ENCODE assay signal across 9 cellular contexts in the genomic region with DNA sequence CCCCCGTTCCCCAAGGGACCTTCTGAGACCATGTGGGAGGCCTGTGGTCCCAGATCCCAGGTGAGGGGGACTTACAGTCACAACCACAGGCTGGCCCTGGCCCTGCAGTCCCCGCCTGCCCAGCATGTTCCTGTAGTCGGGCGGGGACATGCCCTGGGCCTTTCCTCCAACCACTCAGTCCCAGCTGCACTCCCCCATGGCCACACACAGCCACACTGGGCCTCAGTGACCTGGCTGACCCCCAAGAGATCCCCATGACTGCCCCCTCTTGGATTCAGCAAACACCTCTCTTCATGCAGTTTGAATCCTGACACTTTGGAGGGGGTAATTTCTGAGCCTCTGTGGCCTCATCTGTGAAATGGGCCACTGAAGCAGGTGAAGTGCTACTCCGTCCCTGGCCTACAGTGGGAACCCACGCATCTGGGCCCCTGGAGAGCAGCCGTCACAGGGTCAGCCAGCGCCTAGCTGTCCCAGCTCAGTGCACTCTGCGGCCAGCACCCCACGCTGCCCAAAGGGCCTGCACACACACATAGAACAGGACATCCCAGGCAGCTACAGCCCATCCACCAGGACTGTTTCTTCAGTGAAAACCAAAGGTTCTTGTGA. TPM values are rescaled to one million over a fixed set of nuclear protein-coding genes. Genes with fewer than 3 reads are reported as not detected.
A peak's percentile ranks its signal among the peaks of the same experiment; 100 is the strongest.
DNase-seq lines count a peak whose midpoint lies in the region; ATAC-seq and FAIRE-seq lines count a peak whose summit lies in the region.
"Had no signal": no experiment of that assay in that cellular context is flagged by ENCODE, and none has a peak within 500 bp of the region (broad histone marks: within the 10 kb centered on the region; RNA-seq: fewer than 3 reads in every experiment).

No MANE protein-coding gene starts in this region.

- peaks cover 15% of the 10 kb centered on the region for H3K4me1 Mint-ChIP-seq in T-helper 1 cell treated with Interleukin-12 subunit alpha and Interleukin-12 subunit beta and Interleukin-4 antibody, amounts not matched to agents 30 μg/mL and 1 μg/mL, for 36 hours (ENCODE audit: low read depth)
- H3K4me1 Mint-ChIP-seq in stimulated activated naive B cell treated with anti-CD40 and anti-IgM and Interleukin-4, amounts not matched to agents 10 μg/mL and 1 μg/mL and 100 μg/mL, for 72 hours: peaks cover 18 to 32% of the 10 kb centered on the region in 2 donors

- H3K27me3 Mint-ChIP-seq in T-helper 1 cell treated with Interleukin-12 subunit alpha and Interleukin-12 subunit beta and Interleukin-4 antibody, amounts not matched to agents 30 μg/mL and 1 μg/mL, for 36 hours (ENCODE audit: low read depth): peaks cover 18% of the 10 kb centered on the region
- peaks cover 15 to 18% of the 10 kb centered on the region in 2 donors for H3K27me3 Mint-ChIP-seq in stimulated activated naive B cell treated with anti-CD40 and anti-IgM and Interleukin-4, amounts not matched to agents 10 μg/mL and 1 μg/mL and 100 μg/mL, for 72 hours

- DNase-seq in T-helper 1 cell (no peak), activated T-cell treated with anti-CD3 and anti-CD28 coated beads for 48 hours (ENCODE audit: low read depth) (peak; percentile 12), amniotic stem cell (lab: John Stamatoyannopoulos, UW) (no peak), small intestine (no peak), cerebellar cortex (ENCODE audit: low spot score) (no peak)
- DNase-seq in stimulated activated naive B cell treated with anti-CD40 and anti-IgM and Interleukin-4, amounts not matched to agents 10 μg/mL and 1 μg/mL and 100 μg/mL, for 72 hours: peak; percentile 57

- H3K36me3 ChIP-seq in small intestine (ENCODE audit: control insufficient read depth in 2 of 2, insufficient read depth in 2 of 2, low read length in 2 of 2): no peaks in the 10 kb centered on the region

- FAIRE-seq in small intestine (lab: Jason Lieb, UNC): no peak

- no peak overlapping the region for H3K27ac ChIP-seq in small intestine (ENCODE audit: low read depth in 1 of 2, low read length in 1 of 2)
- H3K27ac ChIP-seq: 22Rv1 had no signal

- H3K4me3 ChIP-seq in small intestine (ENCODE audit: low read depth in 1 of 2, low read length in 2 of 2): no peak overlapping the region

- ATAC-seq in HG02970 (IDR thresholded peaks at IDR 0.05; ENCODE audit: low FRiP score, unreplicated experiment): peak; percentile 21
- ATAC-seq in stimulated activated naive B cell treated with anti-CD40 and anti-IgM and Interleukin-4, amounts not matched to agents 10 μg/mL and 1 μg/mL and 100 μg/mL, for 72 hours (replicated peaks): peak; percentile 45 to 53

- H3K27ac Mint-ChIP-seq in T-helper 1 cell treated with Interleukin-12 subunit alpha and Interleukin-12 subunit beta and Interleukin-4 antibody, amounts not matched to agents 30 μg/mL and 1 μg/mL, for 36 hours: peak overlapping the region; percentile 82
- H3K27ac Mint-ChIP-seq in stimulated activated naive B cell treated with anti-CD40 and anti-IgM and Interleukin-4, amounts not matched to agents 10 μg/mL and 1 μg/mL and 100 μg/mL, for 72 hours: peak overlapping the region; percentile 96

- no peak overlapping the region for H3K4me3 Mint-ChIP-seq in T-helper 1 cell treated with Interleukin-12 subunit alpha and Interleukin-12 subunit beta and Interleukin-4 antibody, amounts not matched to agents 30 μg/mL and 1 μg/mL, for 36 hours
- peak overlapping the region; percentile 17 to 48 for H3K4me3 Mint-ChIP-seq in stimulated activated naive B cell treated with anti-CD40 and anti-IgM and Interleukin-4, amounts not matched to agents 10 μg/mL and 1 μg/mL and 100 μg/mL, for 72 hours

- no peaks in the 10 kb centered on the region for H3K4me1 ChIP-seq in small intestine (ENCODE audit: control insufficient read depth in 2 of 2, insufficient read depth in 1 of 2, low read depth in 1 of 2, low read length in 1 of 2)

- 72 to 85% (median 74%) methylated on average over 9 to 10 of the region's 10 CpGs for WGBS in small intestine, 3 donors

- H3K9me3 ChIP-seq in small intestine (ENCODE audit: control insufficient read depth, low read depth): no peaks in the 10 kb centered on the region

- H3K9me3 Mint-ChIP-seq in T-helper 1 cell treated with Interleukin-12 subunit alpha and Interleukin-12 subunit beta and Interleukin-4 antibody, amounts not matched to agents 30 μg/mL and 1 μg/mL, for 36 hours: no peaks in the 10 kb centered on the region
- H3K9me3 Mint-ChIP-seq in stimulated activated naive B cell treated with anti-CD40 and anti-IgM and Interleukin-4, amounts not matched to agents 10 μg/mL and 1 μg/mL and 100 μg/mL, for 72 hours: no peaks in the 10 kb centered on the region

- H3K36me3 Mint-ChIP-seq in T-helper 1 cell treated with Interleukin-12 subunit alpha and Interleukin-12 subunit beta and Interleukin-4 antibody, amounts not matched to agents 30 μg/mL and 1 μg/mL, for 36 hours (ENCODE audit: low read depth): no peaks in the 10 kb centered on the region
- H3K36me3 Mint-ChIP-seq in stimulated activated naive B cell treated with anti-CD40 and anti-IgM and Interleukin-4, amounts not matched to agents 10 μg/mL and 1 μg/mL and 100 μg/mL, for 72 hours: no peaks in the 10 kb centered on the region

- peaks cover 0 to under 1% of the 10 kb centered on the region in 2 donors for H3K27me3 ChIP-seq in small intestine (ENCODE audit: control insufficient read depth in 2 of 2, insufficient read depth in 2 of 2, low read length in 2 of 2)

RNA-seq across cellular contexts. Expression of a gene that starts 12.7 kb away (rescaled TPM):
- polyA plus RNA-seq in small intestine: 1 to 10 TPM in 1 of 3 donors, under 1 TPM in 1, not detected in 1; 0.22 to 2.8 TPM

Comparison
In these comparisons a context has a peak if more than half of its experiments do, and no peak if none do; other contexts are left out.
1. DNase-seq: peak in activated T-cell treated with anti-CD3 and anti-CD28 coated beads for 48 hours (single experiment) and stimulated activated naive B cell treated with anti-CD40 and anti-IgM and Interleukin-4, amounts not matched to agents 10 μg/mL and 1 μg/mL and 100 μg/mL, for 72 hours (single experiment); none in T-helper 1 cell (0 of 5), amniotic stem cell (single experiment), small intestine (single experiment) and cerebellar cortex (single experiment).